In the genomic region with DNA sequence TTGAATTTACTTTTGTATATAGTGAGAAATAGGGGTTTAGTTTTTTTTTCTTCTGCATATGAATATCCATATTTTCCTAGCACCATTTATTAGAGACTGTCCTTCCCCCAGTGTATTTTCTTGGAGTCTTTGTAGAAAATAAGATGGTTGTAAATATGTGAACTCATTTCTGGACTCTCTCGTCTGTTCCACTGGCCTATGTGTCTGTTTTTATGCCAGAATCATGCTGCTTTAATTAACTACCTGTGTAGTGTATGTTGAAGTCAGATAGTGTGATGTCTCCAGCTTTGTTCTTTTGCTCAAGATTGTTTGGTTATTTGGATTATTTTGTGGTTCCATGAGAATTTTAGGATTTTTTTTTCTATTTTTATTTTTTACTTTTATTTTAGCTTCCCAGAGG, we compare ENCODE assay signal across 28 cellular contexts.
"Had no signal": no experiment of that assay in that cellular context is flagged by ENCODE, and none has a peak within 500 bp of the region (broad histone marks: within the 10 kb centered on the region; RNA-seq: fewer than 3 reads in every experiment).

No MANE protein-coding gene starts in this region.

- ATAC-seq: activated naive CD4-positive, alpha-beta T cell treated with anti-CD3 and anti-CD28 coated beads, Interleukin-2, amount 50 U/mL, for 72 hours; activated naive CD8-positive, alpha-beta T cell treated with anti-CD3 and anti-CD28 coated beads, Interleukin-2, amount 50 U/mL, for 24 hours; activated T-cell treated with anti-CD3 and anti-CD28 coated beads, Interleukin-2, amount 50 U/mL, for 4 hours; activated T-cell treated with anti-CD3 and anti-CD28 coated beads, Interleukin-2, amount 50 U/mL, for 72 hours; activated T-helper 17 cell treated with anti-CD3 and anti-CD28 coated beads, Interleukin-2, amount 50 U/mL, for 72 hours; body of pancreas had no signal

- DNase-seq: activated effector memory CD4-positive, alpha-beta T cell treated with anti-CD3 and anti-CD28 coated beads, Interleukin-2, amount 50 U/mL, for 16 hours; activated effector memory CD4-positive, alpha-beta T cell treated with Interleukin-2 at 50 U/mL for 16 hours; activated gamma-delta T cell; activated gamma-delta T cell treated with Interleukin-2 at 50 U/mL for 16 hours; activated naive CD4-positive, alpha-beta T cell; activated naive CD4-positive, alpha-beta T cell treated with anti-CD3 and anti-CD28 coated beads for 36 hours; activated naive CD4-positive, alpha-beta T cell treated with anti-CD3 and anti-CD28 coated beads, Interleukin-2, amount 10 ng/mL, durations not matched to agents 7 days and 5 days; activated naive CD4-positive, alpha-beta T cell treated with anti-CD3 and anti-CD28 coated beads, Interleukin-2, amount 50 U/mL, for 16 hours; activated naive CD4-positive, alpha-beta T cell treated with Interleukin-2 at 50 U/mL for 16 hours; activated naive CD8-positive, alpha-beta T cell treated with anti-CD3 and anti-CD28 coated beads for 36 hours; activated naive CD8-positive, alpha-beta T cell treated with anti-CD3 and anti-CD28 coated beads, Interleukin-2, amount 10 ng/mL, durations not matched to agents 7 days and 5 days; activated naive CD8-positive, alpha-beta T cell treated with anti-CD3 and anti-CD28 coated beads, Interleukin-2, amount 50 U/mL, for 24 hours; activated T-cell treated with anti-CD3 and anti-CD28 coated beads for 4 hours; activated T-cell treated with anti-CD3 and anti-CD28 coated beads, Interleukin-2, amount 50 U/mL, for 1 hour; activated T-cell treated with anti-CD3 and anti-CD28 coated beads, Interleukin-2, amount 50 U/mL, for 24 hours; activated T-cell treated with anti-CD3 and anti-CD28 coated beads, Interleukin-2, amount 50 U/mL, for 4 hours; activated T-cell treated with anti-CD3 and anti-CD28 coated beads, Interleukin-2, amount 50 U/mL, for 48 hours; activated T-cell treated with anti-CD3 and anti-CD28 coated beads, Interleukin-2, amount 50 U/mL, for 72 hours; adrenal gland; amniotic stem cell; amygdala; anterior cingulate cortex; aorta; body of pancreas; brain microvascular endothelial cell; central memory CD4-positive, alpha-beta T cell had no signal
